In the genomic region with DNA sequence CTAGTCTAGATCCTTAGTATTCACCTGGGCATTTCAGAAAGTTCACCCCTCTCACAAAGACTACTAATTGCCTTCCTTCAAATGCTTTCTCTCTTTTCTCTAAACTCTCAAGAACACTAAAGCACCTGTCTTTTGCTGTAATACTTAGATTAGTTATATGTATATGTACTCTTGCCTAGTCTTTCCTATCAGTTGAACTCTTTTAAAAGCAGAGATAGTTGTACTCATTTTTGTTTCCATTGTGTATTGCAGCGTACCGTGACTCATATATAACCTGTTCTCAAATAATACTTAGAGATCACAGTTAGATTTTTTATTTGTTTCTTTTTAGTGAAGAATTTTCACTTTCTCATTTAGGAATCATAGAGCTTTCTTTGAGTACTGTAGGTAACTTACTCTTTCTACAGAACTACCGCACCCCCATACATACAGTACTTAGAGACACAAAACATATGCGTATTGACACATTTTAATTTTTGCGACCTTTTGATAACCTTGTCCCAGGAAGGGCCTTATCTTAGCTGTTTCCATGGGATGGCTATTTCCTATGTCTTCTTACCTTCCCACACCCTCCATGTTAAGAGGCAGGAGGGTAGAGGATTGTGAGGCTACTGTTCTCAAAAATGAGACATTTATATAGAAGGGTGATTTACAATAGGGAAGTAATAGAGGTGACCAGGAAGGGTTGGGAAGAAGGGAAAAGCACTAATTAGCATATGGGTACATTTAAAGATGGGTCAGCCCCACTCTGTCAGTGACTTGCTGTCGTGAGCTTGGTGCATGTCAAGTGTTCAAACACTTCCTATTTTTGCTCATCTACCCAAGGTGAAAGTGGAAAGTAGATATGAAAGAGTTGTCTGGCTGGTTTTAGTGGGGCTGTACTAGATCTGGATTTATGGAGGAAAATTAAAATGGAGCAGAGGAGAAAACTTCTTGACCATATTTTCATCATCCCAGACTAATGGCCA, we compare ENCODE assay signal across 15 cellular contexts.
"Had no signal": no experiment of that assay in that cellular context is flagged by ENCODE, and none has a peak within 500 bp of the region (broad histone marks: within the 10 kb centered on the region; RNA-seq: fewer than 3 reads in every experiment).

No MANE protein-coding gene starts in this region.

- H3K9me3 Mint-ChIP-seq: natural killer cell treated with Interleukin-12 subunit alpha and Interleukin-12 subunit beta and Interleukin-15 and Interleukin-18, amount 100 ng/mL, for 72 hours had no signal

- H3K36me3 Mint-ChIP-seq: activated naive CD8-positive, alpha-beta T cell had no signal

- H3K4me3 ChIP-seq: hepatocyte, lung, tibial nerve, vagina had no signal

- H3K27me3 Mint-ChIP-seq: natural killer cell treated with Interleukin-12 subunit alpha and Interleukin-12 subunit beta and Interleukin-15 and Interleukin-18, amount 100 ng/mL, for 72 hours; stimulated activated naive CD8-positive, alpha-beta T cell treated with anti-CD3 and anti-CD28 coated beads, Interleukin-15, Interleukin-2, amounts not matched to agents 100 ng/mL and 50 ng/mL, for 24 hours had no signal

- H3K27ac Mint-ChIP-seq: activated naive CD8-positive, alpha-beta T cell; stimulated activated naive CD8-positive, alpha-beta T cell treated with anti-CD3 and anti-CD28 coated beads, Interleukin-15, Interleukin-2, amounts not matched to agents 100 ng/mL and 50 ng/mL, for 24 hours had no signal

- H3K27ac ChIP-seq: hepatocyte, tibial nerve, vagina had no signal

- H3K4me1 ChIP-seq: tibial nerve had no signal

- H3K9me3 ChIP-seq: tibial nerve, vagina had no signal

- H3K4me3 Mint-ChIP-seq: activated naive CD8-positive, alpha-beta T cell; natural killer cell treated with Interleukin-12 subunit alpha and Interleukin-12 subunit beta and Interleukin-15 and Interleukin-18, amount 100 ng/mL, for 72 hours; stimulated activated naive CD8-positive, alpha-beta T cell treated with anti-CD3 and anti-CD28 coated beads, Interleukin-15, Interleukin-2, amounts not matched to agents 100 ng/mL and 50 ng/mL, for 24 hours had no signal

- DNase-seq: activated CD4-positive, alpha-beta T cell treated with anti-CD3 and anti-CD28 coated beads, Interleukin-2, amount 50 U/mL, for 1 hour; activated CD8-positive, alpha-beta memory T cell treated with anti-CD3 and anti-CD28 coated beads, Interleukin-2, amount 50 U/mL, for 48 hours; activated gamma-delta T cell treated with Interleukin-2 at 50 U/mL for 16 hours; caudate nucleus; dorsolateral prefrontal cortex; retina; stimulated activated CD4-positive, alpha-beta T cell treated with anti-CD3 and anti-CD28 coated beads, Interleukin-2, amount 100 ng/mL, for 24 hours; T1000 had no signal

- H3K27me3 ChIP-seq: dorsolateral prefrontal cortex, hepatocyte, tibial nerve, vagina had no signal

- H3K36me3 ChIP-seq: tibial nerve, vagina had no signal
